ENCODE assay signal across 25 cellular contexts in genomic region chr12:43331935-43332334, GRCh38.
DNase-seq lines count a peak whose midpoint lies in the region; ATAC-seq, FAIRE-seq and TF ChIP-seq lines count a peak whose summit lies in the region.
"Had no signal": no experiment of that assay in that cellular context is flagged by ENCODE, and none has a peak within 500 bp of the region (broad histone marks: within the 10 kb centered on the region; RNA-seq: fewer than 3 reads in every experiment).

No MANE protein-coding gene starts in this region.

- H3K27ac Mint-ChIP-seq in progenitor cell of endocrine pancreas = no peak overlapping the region
- H3K27ac Mint-ChIP-seq: CD8-positive, alpha-beta T cell; HFFc6; T-cell had no signal

- no peak overlapping the region for H2AFZ ChIP-seq in keratinocyte (ENCODE audit: control insufficient read depth, low read length)

- no peak for TF ChIP-seq EP300 in esophagus muscularis mucosa (IDR thresholded peaks at IDR 0.05)

- H3K36me3 ChIP-seq in keratinocyte (ENCODE audit: control insufficient read depth in 2 of 2, extremely low read depth in 1 of 2, insufficient read depth in 2 of 2, low read length in 2 of 2) (no peaks in the 10 kb centered on the region), esophagus muscularis mucosa (no peaks in the 10 kb centered on the region)
- H3K36me3 ChIP-seq: BLaER1 had no signal

- no peaks in the 10 kb centered on the region for H3K27me3 Mint-ChIP-seq in progenitor cell of endocrine pancreas

- no peaks in the 10 kb centered on the region for H4K20me1 ChIP-seq in keratinocyte (ENCODE audit: control insufficient read depth, extremely low read depth, insufficient read depth, low read length)
- H4K20me1 ChIP-seq: BLaER1 had no signal

- H3K27ac ChIP-seq in keratinocyte (ENCODE audit: control insufficient read depth, insufficient read depth, low read length) (no peak overlapping the region), esophagus muscularis mucosa (replicated peaks in 1 of 4) (no peak overlapping the region)
- H3K27ac ChIP-seq: BLaER1, KMS-11 had no signal

- no peaks in the 10 kb centered on the region for H3K79me2 ChIP-seq in keratinocyte (ENCODE audit: control insufficient read depth, insufficient read depth, low read length)

- H3K4me2 ChIP-seq in keratinocyte (ENCODE audit: control insufficient read depth, extremely low read depth, insufficient read depth, low read depth, low read length) = no peak overlapping the region
- H3K4me2 ChIP-seq: BLaER1, KMS-11 had no signal

- no peaks in the 10 kb centered on the region for H3K9me1 ChIP-seq in keratinocyte (ENCODE audit: control insufficient read depth, extremely low read depth, insufficient read depth, low read length)

- no peaks in the 10 kb centered on the region for H3K36me3 Mint-ChIP-seq in progenitor cell of endocrine pancreas (ENCODE audit: insufficient read depth)
- H3K36me3 Mint-ChIP-seq: CD8-positive, alpha-beta T cell; T-cell had no signal

- ATAC-seq in GM18520 (IDR thresholded peaks at IDR 0.05; ENCODE audit: unreplicated experiment) (peak; percentile 55), HG03378 (IDR thresholded peaks at IDR 0.05; ENCODE audit: unreplicated experiment) (peak; percentile 42), GM19328 (IDR thresholded peaks at IDR 0.05; ENCODE audit: unreplicated experiment) (no peak), HG02571 (IDR thresholded peaks at IDR 0.05; ENCODE audit: unreplicated experiment) (no peak)
- ATAC-seq: CD8-positive, alpha-beta T cell; T-cell had no signal

- dilution Hi-C loops in keratinocyte (cut with MboI; ENCODE audit: extremely low pct_ligation_motif_present, low sequenced_read_pairs) = no loop called here

- H3K27me3 ChIP-seq in keratinocyte (ENCODE audit: control insufficient read depth, extremely low read depth, insufficient read depth, low read length) = no peaks in the 10 kb centered on the region
- H3K27me3 ChIP-seq in esophagus muscularis mucosa = no peaks in the 10 kb centered on the region
- H3K27me3 ChIP-seq: BLaER1 had no signal

- no peak for TF ChIP-seq POLR2A in esophagus muscularis mucosa (IDR thresholded peaks at IDR 0.05; ENCODE audit: low read depth)

- H3K9ac ChIP-seq in keratinocyte (ENCODE audit: control insufficient read depth, extremely low read depth, insufficient read depth, low read length) = no peak overlapping the region
- H3K9ac ChIP-seq: BLaER1, KMS-11 had no signal

- no peak overlapping the region for H3K4me3 ChIP-seq in keratinocyte (ENCODE audit: control insufficient read depth in 2 of 3, extremely low read depth in 1 of 3, insufficient read depth in 2 of 3, low read depth in 1 of 3, low read length in 3 of 3)
- no peak overlapping the region for H3K4me3 ChIP-seq in esophagus muscularis mucosa
- H3K4me3 ChIP-seq: BLaER1 had no signal

- TF ChIP-seq CTCF in keratinocyte (optimal IDR thresholded peaks at IDR 0.05 in 1 of 3, IDR thresholded peaks at IDR 0.05 in 1 of 3, conservative IDR thresholded peaks at IDR 0.05 in 1 of 3; ENCODE audit: extremely low read depth in 1 of 3, insufficient read depth in 2 of 3, low read length in 3 of 3) (no peak), progenitor cell of endocrine pancreas (IDR thresholded peaks at IDR 0.05; ENCODE audit: unreplicated experiment) (no peak), esophagus muscularis mucosa (IDR thresholded peaks at IDR 0.05) (no peak)

- H3K9me3 ChIP-seq in keratinocyte (ENCODE audit: control insufficient read depth, low read depth, low read length) (no peaks in the 10 kb centered on the region), esophagus muscularis mucosa (no peaks in the 10 kb centered on the region)
- H3K9me3 ChIP-seq: BLaER1 had no signal

- 84% methylated on average over 3 of the region's 3 CpGs for WGBS in esophagus muscularis mucosa

- H3K4me1 ChIP-seq in keratinocyte (ENCODE audit: control insufficient read depth, extremely low read depth, insufficient read depth, low read length) (no peaks in the 10 kb centered on the region), esophagus muscularis mucosa (no peaks in the 10 kb centered on the region)
- H3K4me1 ChIP-seq: BLaER1 had no signal

- no peak overlapping the region for H3K4me3 Mint-ChIP-seq in progenitor cell of endocrine pancreas (ENCODE audit: low read depth)
- H3K4me3 Mint-ChIP-seq: CD8-positive, alpha-beta T cell; HFFc6; T-cell had no signal

- peaks cover 12% of the 10 kb centered on the region for H3K9me3 Mint-ChIP-seq in progenitor cell of endocrine pancreas (ENCODE audit: low read depth)

- FAIRE-seq in keratinocyte (lab: Jason Lieb, UNC) = peak; percentile 17
- FAIRE-seq: A204.1, GM12891, GM18507 had no signal

- intact Hi-C loops in esophagus muscularis mucosa (cut with DNase I) = loop anchor here (10.0 kb wide), 1 partner anchor 757 kb away; no protein-coding TSS in a partner anchor

- H3K4me1 Mint-ChIP-seq in progenitor cell of endocrine pancreas (ENCODE audit: low read depth) = peaks cover 4% of the 10 kb centered on the region
- H3K4me1 Mint-ChIP-seq: T-cell had no signal

- DNase-seq in MV-4-11 (lab: John Stamatoyannopoulos, UW) (peak; percentile 85), keratinocyte (ENCODE audit: low read depth, low spot score) (no peak), progenitor cell of endocrine pancreas (ENCODE audit: low spot score, unreplicated experiment) (no peak), esophagus muscularis mucosa (ENCODE audit: extremely low spot score) (no peak)
- DNase-seq: Calu3; CD8-positive, alpha-beta T cell; DMS53; EL; HFFc6; NCI-H1092; NCI-H1436 treated with DMSO at 0.1 percent for 48 hours; NCI-H2029 treated with DMSO at 0.1 percent for 48 hours; NCI-H2171; NCI-H526; SHP77; T-cell had no signal

Comparison
In these comparisons a context has a peak if more than half of its experiments do, and no peak if none do; other contexts are left out.
1. ATAC-seq: peak in GM18520 (single experiment) and HG03378 (single experiment); none in GM19328 (single experiment) and HG02571 (single experiment).